Comparison of ENCODE assay signal across 1 cellular context in genomic region chr12:56900583-56900982, GRCh38.
TF ChIP-seq lines count a peak whose summit lies in the region.

No MANE protein-coding gene starts in this region.

TF ChIP-seq in HCT116, 20 proteins besides CTCF, POLR2A, EP300 and RAD21 (continued from another document):
- TF ChIP-seq POLR2AphosphoS5 (IDR thresholded peaks at IDR 0.05; ENCODE audit: low read depth, low read length) = peak; percentile 57; the same call in 1 of the 2 replicates
- peak; percentile 97 for TF ChIP-seq JUND (IDR thresholded peaks at IDR 0.05)
